ENCODE assay signal across 1 cellular context in the genomic region with DNA sequence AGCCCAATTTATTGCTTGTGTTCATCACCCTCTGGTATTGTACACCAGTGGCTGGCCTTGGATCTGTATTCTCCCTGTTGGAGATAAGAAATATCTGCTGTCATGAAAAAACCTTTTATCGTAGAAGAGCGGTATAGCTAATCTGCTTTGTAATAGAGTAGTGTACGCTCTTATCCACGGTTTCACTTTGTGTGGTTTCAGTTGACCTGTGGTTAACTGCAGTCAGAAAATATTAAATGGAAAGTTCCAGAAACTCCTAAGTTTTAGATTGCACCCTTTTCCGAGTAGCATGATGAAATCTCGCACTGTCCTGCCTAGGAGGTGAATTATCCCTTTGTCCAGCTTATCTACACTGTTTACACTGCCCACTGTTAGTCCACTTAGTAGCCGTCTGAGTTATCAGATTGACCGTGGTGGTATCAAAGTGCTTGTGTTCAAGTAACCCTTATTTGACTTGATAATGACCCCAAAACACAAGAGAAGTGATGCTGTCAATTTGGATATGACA.
TF ChIP-seq lines count a peak whose summit lies in the region.

No MANE protein-coding gene starts in this region.

TF ChIP-seq in IMR-90, 13 proteins besides CTCF, POLR2A, EP300 and RAD21:
- TF ChIP-seq CEBPB (IDR thresholded peaks at IDR 0.05; ENCODE audit: low read depth, low read length) (peak; percentile 31; the same call in 1 of the 2 replicates), BHLHE40 (IDR thresholded peaks at IDR 0.05; ENCODE audit: low read depth, low read length) (no peak)
